Comparison of ENCODE assay signal across 9 cellular contexts in genomic region chr2:160417745-160418397, GRCh38.
DNase-seq lines count a peak whose midpoint lies in the region; ATAC-seq and TF ChIP-seq lines count a peak whose summit lies in the region.
"Had no signal": no experiment of that assay in that cellular context is flagged by ENCODE, and none has a peak within 500 bp of the region (broad histone marks: within the 10 kb centered on the region; RNA-seq: fewer than 3 reads in every experiment).

No MANE protein-coding gene starts in this region.

- no peaks in the 10 kb centered on the region for H3K9me3 ChIP-seq in GM23248 (ENCODE audit: low read depth)

- no peaks in the 10 kb centered on the region for H3K27me3 ChIP-seq in GM23248 (replicated peaks; ENCODE audit: insufficient read depth)

- POLR2A ChIA-PET in activated CD8-positive, alpha-beta T cell treated with anti-CD3 and anti-CD28 coated beads, Interleukin-2, amount 10 ng/mL, durations not matched to agents 7 days and 5 days (lab: Charles Lee), result interaction anchor here (0.7 kb wide), 1 partner anchor 11 kb away, joined by 3 read pairs; no protein-coding TSS in a partner anchor

- H4K20me1 ChIP-seq in GM23248 (ENCODE audit: insufficient read depth), result no peaks in the 10 kb centered on the region

- peak overlapping the region; percentile 91 for H3K27ac ChIP-seq in GM23248

- peak; percentile 68 for ATAC-seq in activated CD8-positive, alpha-beta T cell treated with anti-CD3 and anti-CD28 coated beads, Interleukin-2, amount 10 ng/mL, durations not matched to agents 7 days and 5 days
- no peak for ATAC-seq in GM21737 (IDR thresholded peaks at IDR 0.05; ENCODE audit: unreplicated experiment)

- peaks cover 72% of the 10 kb centered on the region for H3K4me1 ChIP-seq in GM23248 (ENCODE audit: insufficient read depth)

- no peak overlapping the region for H3K27ac Mint-ChIP-seq in activated CD8-positive, alpha-beta T cell treated with anti-CD3 and anti-CD28 coated beads, Interleukin-2, amount 10 ng/mL, durations not matched to agents 7 days and 5 days
- H3K27ac Mint-ChIP-seq: memory B cell had no signal

- H3K9me2 ChIP-seq in GM23248 (ENCODE audit: insufficient read depth), result no peaks in the 10 kb centered on the region

- H3F3A ChIP-seq in GM23248 (ENCODE audit: insufficient read depth), result peaks cover 74% of the 10 kb centered on the region

- H3K79me2 ChIP-seq in GM23248 (ENCODE audit: insufficient read depth), result peaks cover 76% of the 10 kb centered on the region

- DNase-seq in A172 (ENCODE audit: low spot score), result peak; percentile 88
- peak; percentile 91 for DNase-seq in GM23248
- no peak for DNase-seq in activated CD8-positive, alpha-beta T cell treated with anti-CD3 and anti-CD28 coated beads, Interleukin-2, amount 10 ng/mL, durations not matched to agents 7 days and 5 days
- peak; percentile 86 to 87 for DNase-seq in foreskin fibroblast
- no peak for DNase-seq in NCI-H2227 treated with DMSO at 0.1 percent for 48 hours (lab: John Stamatoyannopoulos, UW)
- DNase-seq in NAMALWA (ENCODE audit: low spot score), result no peak
- no peak for DNase-seq in cerebellar cortex (ENCODE audit: low spot score)

- H3K4me3 Mint-ChIP-seq in activated CD8-positive, alpha-beta T cell treated with anti-CD3 and anti-CD28 coated beads, Interleukin-2, amount 10 ng/mL, durations not matched to agents 7 days and 5 days, result no peak overlapping the region
- H3K4me3 Mint-ChIP-seq: memory B cell had no signal

- peak overlapping the region; percentile 62 for H3K9ac ChIP-seq in GM23248

- H3K27me3 Mint-ChIP-seq in activated CD8-positive, alpha-beta T cell treated with anti-CD3 and anti-CD28 coated beads, Interleukin-2, amount 10 ng/mL, durations not matched to agents 7 days and 5 days (ENCODE audit: low read depth), result no peaks in the 10 kb centered on the region

- peak overlapping the region; percentile 70 for H3K4me2 ChIP-seq in GM23248 (ENCODE audit: unreplicated experiment)

- TF ChIP-seq CTCF in foreskin fibroblast (IDR thresholded peaks at IDR 0.05; ENCODE audit: low read depth, low read length), result no peak

- CTCF ChIA-PET in activated CD8-positive, alpha-beta T cell treated with anti-CD3 and anti-CD28 coated beads, Interleukin-2, amount 10 ng/mL, durations not matched to agents 7 days and 5 days (lab: Charles Lee), result interaction anchor here (0.8 kb wide), 2 partner anchors 11 to 646 kb away, joined by 3 to 4 read pairs; no protein-coding TSS in a partner anchor

- H3K4me3 ChIP-seq in GM23248 (peak overlapping the region; percentile 42), foreskin fibroblast (ENCODE audit: low read depth in 1 of 2, low read length in 2 of 2) (no peak overlapping the region)

- in situ Hi-C loops in GM23248 (cut with MboI), result no loop called here

- H3K36me3 Mint-ChIP-seq in activated CD8-positive, alpha-beta T cell treated with anti-CD3 and anti-CD28 coated beads, Interleukin-2, amount 10 ng/mL, durations not matched to agents 7 days and 5 days (ENCODE audit: low read depth), result peaks cover 37% of the 10 kb centered on the region
- H3K36me3 Mint-ChIP-seq: memory B cell had no signal

- no peaks in the 10 kb centered on the region for H3K36me3 ChIP-seq in GM23248 (ENCODE audit: low read depth)

- 29 to 33% methylated on average over 6 of the region's 6 CpGs for WGBS in GM23248 (ENCODE audit: low coverage in 1 of 2, low lambda C conversion rate in 2 of 2, missing lambda C conversion rate in 2 of 2), 2 experiments

- H2AFZ ChIP-seq in GM23248, result no peak overlapping the region

- H3K9me3 Mint-ChIP-seq in activated CD8-positive, alpha-beta T cell treated with anti-CD3 and anti-CD28 coated beads, Interleukin-2, amount 10 ng/mL, durations not matched to agents 7 days and 5 days (ENCODE audit: insufficient read depth), result no peaks in the 10 kb centered on the region
- H3K9me3 Mint-ChIP-seq: memory B cell had no signal

- peaks cover 65% of the 10 kb centered on the region for H3K4me1 Mint-ChIP-seq in activated CD8-positive, alpha-beta T cell treated with anti-CD3 and anti-CD28 coated beads, Interleukin-2, amount 10 ng/mL, durations not matched to agents 7 days and 5 days (ENCODE audit: low read depth)

Comparison
In these comparisons a context has a peak if more than half of its experiments do, and no peak if none do; other contexts are left out.
1. DNase-seq: peak in A172 (single experiment), GM23248 (single experiment) and foreskin fibroblast (2 of 2); none in activated CD8-positive, alpha-beta T cell treated with anti-CD3 and anti-CD28 coated beads, Interleukin-2, amount 10 ng/mL, durations not matched to agents 7 days and 5 days (single experiment), NCI-H2227 treated with DMSO at 0.1 percent for 48 hours (single experiment), NAMALWA (single experiment) and cerebellar cortex (single experiment).